8 cellular contexts compared by ENCODE assay signal in genomic region chr9:70260007-70260443, GRCh38. TPM values are rescaled to one million over a fixed set of nuclear protein-coding genes. Genes with fewer than 3 reads are reported as not detected.
A peak's percentile ranks its signal among the peaks of the same experiment; 100 is the strongest.
DNase-seq lines count a peak whose midpoint lies in the region; ATAC-seq and TF ChIP-seq lines count a peak whose summit lies in the region.

No MANE protein-coding gene starts in this region.

- no peak for TF ChIP-seq POLR2A in right lobe of liver (IDR thresholded peaks at IDR 0.05)
- no peak for TF ChIP-seq POLR2A in tibial nerve (IDR thresholded peaks at IDR 0.05)

- no peak for DNase-seq in activated naive CD4-positive, alpha-beta T cell treated with anti-CD3 and anti-CD28 coated beads for 36 hours
- no peak for DNase-seq in activated naive CD4-positive, alpha-beta T cell (lab: John Stamatoyannopoulos, UW)
- no peak for DNase-seq in astrocyte of the cerebellum (ENCODE audit: low read depth)
- peak in 1 of 3 donors; percentile 22 for DNase-seq in right lobe of liver
- no peak for DNase-seq in tibial nerve (ENCODE audit: low spot score in 2 of 2)
- DNase-seq in stimulated activated naive CD4-positive, alpha-beta T cell treated with Interleukin-2 at 50 U/mL for 16 hours (lab: John Stamatoyannopoulos, UW) = no peak

- TF ChIP-seq CTCF in astrocyte of the cerebellum (IDR thresholded peaks at IDR 0.05; ENCODE audit: low read depth, low read length, missing control alignments) (no peak), right lobe of liver (IDR thresholded peaks at IDR 0.05) (no peak), tibial nerve (IDR thresholded peaks at IDR 0.05) (no peak)

- peak overlapping the region; percentile 92 for H3K4me3 Mint-ChIP-seq in activated naive CD4-positive, alpha-beta T cell treated with anti-CD3 and anti-CD28 coated beads for 36 hours

- ATAC-seq in right lobe of liver (no peak), HG03139 (IDR thresholded peaks at IDR 0.05; ENCODE audit: unreplicated experiment) (no peak), GM19324 (IDR thresholded peaks at IDR 0.05; ENCODE audit: low FRiP score, unreplicated experiment) (no peak)

- no peaks in the 10 kb centered on the region for H3K9me3 ChIP-seq in right lobe of liver
- H3K9me3 ChIP-seq in tibial nerve = no peaks in the 10 kb centered on the region

- H3K4me1 Mint-ChIP-seq in activated naive CD4-positive, alpha-beta T cell treated with anti-CD3 and anti-CD28 coated beads for 36 hours (ENCODE audit: low read depth) = peaks cover 64% of the 10 kb centered on the region

- H3K4me3 ChIP-seq in astrocyte of the cerebellum (ENCODE audit: low read depth, low read length) (peak overlapping the region; percentile 91), right lobe of liver (peak overlapping the region; percentile 70 to 93 (median 79)), tibial nerve (peak overlapping the region; percentile 56 to 94 (median 90))

- no peaks in the 10 kb centered on the region for H3K27me3 Mint-ChIP-seq in activated naive CD4-positive, alpha-beta T cell treated with anti-CD3 and anti-CD28 coated beads for 36 hours (ENCODE audit: low read depth)

- H3K27ac ChIP-seq in right lobe of liver = peak overlapping the region in 1 of 3 donors; percentile 97
- peak overlapping the region in 3 of 4 donors; percentile 94 to 98 (median 94) for H3K27ac ChIP-seq in tibial nerve

- no peaks in the 10 kb centered on the region for H3K9me3 Mint-ChIP-seq in activated naive CD4-positive, alpha-beta T cell treated with anti-CD3 and anti-CD28 coated beads for 36 hours

- no peak for TF ChIP-seq EP300 in tibial nerve (IDR thresholded peaks at IDR 0.05)

- H3K4me1 ChIP-seq in right lobe of liver = peaks cover 0 to 29% (median 9%) of the 10 kb centered on the region in 4 donors
- peaks cover 0 to 77% (median 26%) of the 10 kb centered on the region in 4 donors for H3K4me1 ChIP-seq in tibial nerve

- peak overlapping the region; percentile 96 for H3K27ac Mint-ChIP-seq in activated naive CD4-positive, alpha-beta T cell treated with anti-CD3 and anti-CD28 coated beads for 36 hours

- in situ Hi-C loops in astrocyte of the cerebellum (cut with HindIII; ENCODE audit: low sequenced_read_pairs) = no loop called here

- peaks cover 37% of the 10 kb centered on the region for H3K36me3 Mint-ChIP-seq in activated naive CD4-positive, alpha-beta T cell treated with anti-CD3 and anti-CD28 coated beads for 36 hours (ENCODE audit: low read depth)

- H3K36me3 ChIP-seq in right lobe of liver (peaks cover 0 to 14% (median 6%) of the 10 kb centered on the region in 4 donors), tibial nerve (peaks cover 0 to 12% (median 9%) of the 10 kb centered on the region in 3 donors)

- CTCF ChIA-PET in activated naive CD4-positive, alpha-beta T cell treated with anti-CD3 and anti-CD28 coated beads for 36 hours (lab: Charles Lee) = interaction anchor here (0.6 kb wide), 1 partner anchor 119 kb away, joined by 3 read pairs; no protein-coding TSS in a partner anchor

- 81% methylated on average over 21 of the region's 30 CpGs for WGBS in right lobe of liver (ENCODE audit: insufficient coverage, low coverage, low lambda C conversion rate, missing lambda C conversion rate)
- 94% methylated on average over 30 of the region's 30 CpGs for WGBS in tibial nerve, 2 donors

- H3K27me3 ChIP-seq in right lobe of liver (no peaks in the 10 kb centered on the region), tibial nerve (no peaks in the 10 kb centered on the region)

- intact Hi-C loops in activated naive CD4-positive, alpha-beta T cell treated with anti-CD3 and anti-CD28 coated beads for 36 hours (cut with micrococcal nuclease) = loop anchor here (2.0 kb wide), 1 partner anchor 17 kb away; no protein-coding TSS in a partner anchor
- intact Hi-C loops in right lobe of liver (cut with DNase I) = no loop called here

RNA-seq across cellular contexts. Expression of gene SMC5, which starts 1.2 kb away (rescaled TPM):
- total RNA-seq in activated naive CD4-positive, alpha-beta T cell treated with anti-CD3 and anti-CD28 coated beads for 36 hours = 10 to 100 TPM; 30.4 to 31.2 TPM
- 10 to 100 TPM; 10.6 to 13.9 (median 13.0) TPM for total RNA-seq in right lobe of liver
- 10 to 100 TPM; 23.3 to 49.5 (median 32.3) TPM for total RNA-seq in tibial nerve
